Comparison of ENCODE assay signal across 11 cellular contexts in genomic region chr16:11561856-11562255, GRCh38. TPM values are rescaled to one million over a fixed set of nuclear protein-coding genes. Genes with fewer than 3 reads are reported as not detected.
DNase-seq lines count a peak whose midpoint lies in the region; ATAC-seq and TF ChIP-seq lines count a peak whose summit lies in the region.
"Had no signal": no experiment of that assay in that cellular context is flagged by ENCODE, and none has a peak within 500 bp of the region (broad histone marks: within the 10 kb centered on the region; RNA-seq: fewer than 3 reads in every experiment).

No MANE protein-coding gene starts in this region.

- no peaks in the 10 kb centered on the region for H3K27me3 ChIP-seq in Caco-2 (replicated peaks; ENCODE audit: control insufficient read depth, insufficient read depth, low read length)
- no peaks in the 10 kb centered on the region for H3K27me3 ChIP-seq in foreskin keratinocyte
- H3K27me3 ChIP-seq in gastrocnemius medialis = no peaks in the 10 kb centered on the region

- no peaks in the 10 kb centered on the region for H3K36me3 ChIP-seq in Caco-2 (ENCODE audit: control insufficient read depth, insufficient read depth, low read length)
- no peaks in the 10 kb centered on the region for H3K36me3 ChIP-seq in gastrocnemius medialis

- no peaks in the 10 kb centered on the region for H3K27me3 Mint-ChIP-seq in Caco-2 (ENCODE audit: insufficient read depth, unreplicated experiment)
- H3K27me3 Mint-ChIP-seq in activated CD4-positive, alpha-beta memory T cell treated with anti-CD3 and anti-CD28 coated beads for 36 hours = no peaks in the 10 kb centered on the region

- H3K9me3 Mint-ChIP-seq in Caco-2 (ENCODE audit: unreplicated experiment) = peaks cover 5% of the 10 kb centered on the region
- H3K9me3 Mint-ChIP-seq in activated CD4-positive, alpha-beta memory T cell treated with anti-CD3 and anti-CD28 coated beads for 36 hours = no peaks in the 10 kb centered on the region

- BruUV-seq in Caco-2 (replicated peaks; lab: Mats Ljungman, UMichigan) = no TSS peak

- peak overlapping the region; percentile 57 for H3K27ac Mint-ChIP-seq in Caco-2 (ENCODE audit: unreplicated experiment)
- peak overlapping the region; percentile 91 for H3K27ac Mint-ChIP-seq in activated CD4-positive, alpha-beta memory T cell treated with anti-CD3 and anti-CD28 coated beads for 36 hours

- H3K36me3 Mint-ChIP-seq in Caco-2 (ENCODE audit: insufficient read depth, unreplicated experiment) = peaks cover 11% of the 10 kb centered on the region
- peaks cover 18% of the 10 kb centered on the region for H3K36me3 Mint-ChIP-seq in activated CD4-positive, alpha-beta memory T cell treated with anti-CD3 and anti-CD28 coated beads for 36 hours

- no peaks in the 10 kb centered on the region for H3K4me1 Mint-ChIP-seq in Caco-2 (ENCODE audit: low read depth, unreplicated experiment)
- peaks cover 79% of the 10 kb centered on the region for H3K4me1 Mint-ChIP-seq in activated CD4-positive, alpha-beta memory T cell treated with anti-CD3 and anti-CD28 coated beads for 36 hours (ENCODE audit: low read depth)

- DNase-seq in Caco-2 = no peak
- DNase-seq in activated CD4-positive, alpha-beta memory T cell treated with anti-CD3 and anti-CD28 coated beads for 36 hours = no peak
- no peak for DNase-seq in foreskin keratinocyte
- DNase-seq in gastrocnemius medialis = no peak
- DNase-seq in NCI-H2029 (lab: John Stamatoyannopoulos, UW) = no peak
- no peak for DNase-seq in hepatic stellate cell (ENCODE audit: low spot score)
- DNase-seq: DMS53, NCI-H510A treated with DMSO at 0.1 percent for 48 hours, SW 1271 had no signal

- POLR2A ChIA-PET in Caco-2 (lab: Charles Lee) = no interaction called here
- POLR2A ChIA-PET in activated CD4-positive, alpha-beta memory T cell treated with anti-CD3 and anti-CD28 coated beads for 36 hours (lab: Charles Lee) = no interaction called here

- TF ChIP-seq CTCF in Caco-2 (IDR thresholded peaks at IDR 0.05; ENCODE audit: insufficient read depth in 1 of 2, low read depth in 1 of 2, low read length in 1 of 2, severe bottlenecking in 1 of 2, unreplicated experiment in 1 of 2) (no peak), foreskin keratinocyte (conservative IDR thresholded peaks at IDR 0.05) (no peak), gastrocnemius medialis (IDR thresholded peaks at IDR 0.05 in 4 of 5, conservative IDR thresholded peaks at IDR 0.05 in 1 of 5) (no peak)

- intact Hi-C loops in Caco-2 (cut with micrococcal nuclease; ENCODE audit: unreplicated experiment) (no loop called here), gastrocnemius medialis (cut with DNase I; ENCODE audit: low total_unique reads) (no loop called here)
- intact Hi-C loops in activated CD4-positive, alpha-beta memory T cell treated with anti-CD3 and anti-CD28 coated beads for 36 hours (cut with micrococcal nuclease) = loop anchor here (2.0 kb wide), 1 partner anchor 57 kb away; no protein-coding TSS in a partner anchor

- no peak for TF ChIP-seq POLR2A in gastrocnemius medialis (IDR thresholded peaks at IDR 0.05)

- H3K4me3 ChIP-seq in Caco-2 (ENCODE audit: low read depth, low read length) (no peak overlapping the region), gastrocnemius medialis (no peak overlapping the region)

- H3K9me3 ChIP-seq in Caco-2 (no peaks in the 10 kb centered on the region), gastrocnemius medialis (no peaks in the 10 kb centered on the region)

- H3K27ac ChIP-seq in foreskin keratinocyte (peak overlapping the region; percentile 86), gastrocnemius medialis (peak overlapping the region in 3 of 4 donors; percentile 51 to 72 (median 65))

- ATAC-seq in foreskin keratinocyte = peak; percentile 4
- ATAC-seq in gastrocnemius medialis = no peak
- ATAC-seq in GM18867 (IDR thresholded peaks at IDR 0.05; ENCODE audit: unreplicated experiment) = no peak
- ATAC-seq in GM18870 (IDR thresholded peaks at IDR 0.05; ENCODE audit: unreplicated experiment) = no peak

- 0 out of 2 replicates have a peak, but pooled peaks cover 4% of the 10 kb centered on the region for H3K4me1 ChIP-seq in Caco-2
- peaks cover 29% of the 10 kb centered on the region for H3K4me1 ChIP-seq in foreskin keratinocyte
- H3K4me1 ChIP-seq in gastrocnemius medialis = peaks cover 9 to 10% of the 10 kb centered on the region in 2 donors

- no peak overlapping the region for H3K4me3 Mint-ChIP-seq in Caco-2 (ENCODE audit: unreplicated experiment)
- H3K4me3 Mint-ChIP-seq in activated CD4-positive, alpha-beta memory T cell treated with anti-CD3 and anti-CD28 coated beads for 36 hours = peak overlapping the region; percentile 73

- CTCF ChIA-PET in Caco-2 (lab: Charles Lee) = no interaction called here
- CTCF ChIA-PET in activated CD4-positive, alpha-beta memory T cell treated with anti-CD3 and anti-CD28 coated beads for 36 hours (lab: Charles Lee) = interaction anchor here (0.7 to 1.4 kb wide), 2 partner anchors 80 to 152 kb away, joined by 3 read pairs; no protein-coding TSS in a partner anchor

- in situ Hi-C loops in gastrocnemius medialis (cut with MboI; ENCODE audit: low sequenced_read_pairs in 4 of 4) = no loop called here

RNA-seq across cellular contexts. Expression of gene LITAF, which starts 24.9 kb away (rescaled TPM):
- total RNA-seq in Caco-2 (2022) = 47.9 and 60.9 TPM in 2 replicates
- total RNA-seq in activated CD4-positive, alpha-beta memory T cell treated with anti-CD3 and anti-CD28 coated beads for 36 hours = 100 to 1,000 TPM; 130 to 134 TPM
- total RNA-seq in foreskin keratinocyte = 91.8 and 109 TPM in 2 replicates
- 83.9 and 86.1 TPM in 2 replicates for polyA plus RNA-seq in foreskin keratinocyte
- 10 to 100 TPM; 11.2 to 30.1 (median 19.4) TPM for total RNA-seq in gastrocnemius medialis
